8 cellular contexts compared by ENCODE assay signal in genomic region chr7:86904949-86905834, GRCh38.
DNase-seq lines count a peak whose midpoint lies in the region; ATAC-seq and TF ChIP-seq lines count a peak whose summit lies in the region.

No MANE protein-coding gene starts in this region.

- 22 to 28% methylated on average over 3 of the region's 3 CpGs for WGBS in esophagus squamous epithelium, 2 donors

- no peaks in the 10 kb centered on the region for H3K27me3 ChIP-seq in WERI-Rb-1 (ENCODE audit: insufficient read depth, low read depth, severe bottlenecking)
- no peaks in the 10 kb centered on the region for H3K27me3 ChIP-seq in esophagus squamous epithelium

- intact Hi-C loops in esophagus squamous epithelium (cut with DNase I): no loop called here

- H3K4me3 ChIP-seq in WERI-Rb-1 (ENCODE audit: low read depth, low read length) (no peak overlapping the region), esophagus squamous epithelium (no peak overlapping the region)

- no peaks in the 10 kb centered on the region for H3K36me3 ChIP-seq in WERI-Rb-1
- no peaks in the 10 kb centered on the region for H3K36me3 ChIP-seq in esophagus squamous epithelium

- H3K9me3 Mint-ChIP-seq in activated CD8-positive, alpha-beta memory T cell treated with anti-CD3 and anti-CD28 coated beads, Interleukin-2, amount 10 ng/mL, durations not matched to agents 7 days and 5 days (ENCODE audit: low read depth): no peaks in the 10 kb centered on the region

- H3K9me3 ChIP-seq in WERI-Rb-1 (ENCODE audit: severe bottlenecking) (no peaks in the 10 kb centered on the region), esophagus squamous epithelium (no peaks in the 10 kb centered on the region)

- TF ChIP-seq POLR2A in esophagus squamous epithelium (IDR thresholded peaks at IDR 0.05): no peak

- no peak for ATAC-seq in GM21825 (IDR thresholded peaks at IDR 0.05; ENCODE audit: unreplicated experiment)
- ATAC-seq in activated CD8-positive, alpha-beta memory T cell treated with anti-CD3 and anti-CD28 coated beads, Interleukin-2, amount 10 ng/mL, durations not matched to agents 7 days and 5 days: no peak

- no peaks in the 10 kb centered on the region for H3K4me1 ChIP-seq in esophagus squamous epithelium

- no peak for TF ChIP-seq EP300 in Ishikawa (IDR thresholded peaks at IDR 0.05; ENCODE audit: borderline replicate concordance)

- TF ChIP-seq CTCF in GM12873 (IDR thresholded peaks at IDR 0.05; ENCODE audit: insufficient read depth, low read depth, low read length, missing control alignments): peak; percentile 68
- TF ChIP-seq CTCF in WERI-Rb-1 (IDR thresholded peaks at IDR 0.05; ENCODE audit: low read depth, low read length): peak; percentile 55
- peak in 3 of 6 experiments; percentile 13 to 29 (median 14) for TF ChIP-seq CTCF in esophagus squamous epithelium (IDR thresholded peaks at IDR 0.05)

- H3K27me3 Mint-ChIP-seq in activated CD8-positive, alpha-beta memory T cell treated with anti-CD3 and anti-CD28 coated beads, Interleukin-2, amount 10 ng/mL, durations not matched to agents 7 days and 5 days: no peaks in the 10 kb centered on the region

- no peaks in the 10 kb centered on the region for H3K36me3 Mint-ChIP-seq in activated CD8-positive, alpha-beta memory T cell treated with anti-CD3 and anti-CD28 coated beads, Interleukin-2, amount 10 ng/mL, durations not matched to agents 7 days and 5 days

- peak; percentile 47 for DNase-seq in AG20443 (ENCODE audit: low spot score)
- peak; percentile 12 for DNase-seq in WERI-Rb-1
- DNase-seq in left kidney (ENCODE audit: low read depth, low spot score): peak; percentile 54
- no peak for DNase-seq in esophagus squamous epithelium (lab: John Stamatoyannopoulos, UW)
- no peak for DNase-seq in activated CD8-positive, alpha-beta memory T cell treated with anti-CD3 and anti-CD28 coated beads, Interleukin-2, amount 10 ng/mL, durations not matched to agents 7 days and 5 days

- no peak overlapping the region for H3K4me3 Mint-ChIP-seq in activated CD8-positive, alpha-beta memory T cell treated with anti-CD3 and anti-CD28 coated beads, Interleukin-2, amount 10 ng/mL, durations not matched to agents 7 days and 5 days

- CTCF ChIA-PET in activated CD8-positive, alpha-beta memory T cell treated with anti-CD3 and anti-CD28 coated beads, Interleukin-2, amount 10 ng/mL, durations not matched to agents 7 days and 5 days (lab: Charles Lee): interaction anchor here (0.6 to 1.5 kb wide), 8 partner anchors 10 to 1863 kb away, joined by 3 to 7 read pairs (median 3); no protein-coding TSS in a partner anchor

- H3K27ac ChIP-seq in WERI-Rb-1: no peak overlapping the region
- no peak overlapping the region for H3K27ac ChIP-seq in esophagus squamous epithelium

- no peaks in the 10 kb centered on the region for H3K4me1 Mint-ChIP-seq in activated CD8-positive, alpha-beta memory T cell treated with anti-CD3 and anti-CD28 coated beads, Interleukin-2, amount 10 ng/mL, durations not matched to agents 7 days and 5 days

- no peak overlapping the region for H3K27ac Mint-ChIP-seq in activated CD8-positive, alpha-beta memory T cell treated with anti-CD3 and anti-CD28 coated beads, Interleukin-2, amount 10 ng/mL, durations not matched to agents 7 days and 5 days

- TF ChIP-seq RAD21 in Ishikawa (IDR thresholded peaks at IDR 0.05; ENCODE audit: low read depth): peak; percentile 58

TF ChIP-seq in Ishikawa, 13 proteins besides CTCF, POLR2A, EP300 and RAD21:
- no peak for TF ChIP-seq CEBPB (IDR thresholded peaks at IDR 0.05)
- TF ChIP-seq NFIC (IDR thresholded peaks at IDR 0.05): no peak
- no peak for TF ChIP-seq TAF1 (IDR thresholded peaks at IDR 0.05; ENCODE audit: low read depth)
- TF ChIP-seq USF1 (IDR thresholded peaks at IDR 0.05): no peak
- no peak for TF ChIP-seq REST (IDR thresholded peaks at IDR 0.05; ENCODE audit: low read depth)
- TF ChIP-seq TCF12 (IDR thresholded peaks at IDR 0.05; ENCODE audit: low read depth): no peak
- no peak for TF ChIP-seq EGR1 (IDR thresholded peaks at IDR 0.05)
- TF ChIP-seq TEAD4 (IDR thresholded peaks at IDR 0.05): no peak
- no peak for TF ChIP-seq YY1 (IDR thresholded peaks at IDR 0.05; ENCODE audit: low read depth)
- no peak for TF ChIP-seq ZBTB7A (IDR thresholded peaks at IDR 0.05; ENCODE audit: low read depth)
- TF ChIP-seq FOXM1 (IDR thresholded peaks at IDR 0.05; ENCODE audit: borderline replicate concordance, low read depth): no peak
- no peak for TF ChIP-seq CREB1 (IDR thresholded peaks at IDR 0.05; ENCODE audit: low read depth)
- TF ChIP-seq MAX (IDR thresholded peaks at IDR 0.05): no peak

Comparison
In these comparisons a context has a peak if more than half of its experiments do, and no peak if none do; other contexts are left out.
1. DNase-seq: peak in AG20443 (single experiment), WERI-Rb-1 (single experiment) and left kidney (single experiment); none in esophagus squamous epithelium (single experiment) and activated CD8-positive, alpha-beta memory T cell treated with anti-CD3 and anti-CD28 coated beads, Interleukin-2, amount 10 ng/mL, durations not matched to agents 7 days and 5 days (single experiment).